Comparison of ENCODE assay signal across 1 cellular context in the genomic region with DNA sequence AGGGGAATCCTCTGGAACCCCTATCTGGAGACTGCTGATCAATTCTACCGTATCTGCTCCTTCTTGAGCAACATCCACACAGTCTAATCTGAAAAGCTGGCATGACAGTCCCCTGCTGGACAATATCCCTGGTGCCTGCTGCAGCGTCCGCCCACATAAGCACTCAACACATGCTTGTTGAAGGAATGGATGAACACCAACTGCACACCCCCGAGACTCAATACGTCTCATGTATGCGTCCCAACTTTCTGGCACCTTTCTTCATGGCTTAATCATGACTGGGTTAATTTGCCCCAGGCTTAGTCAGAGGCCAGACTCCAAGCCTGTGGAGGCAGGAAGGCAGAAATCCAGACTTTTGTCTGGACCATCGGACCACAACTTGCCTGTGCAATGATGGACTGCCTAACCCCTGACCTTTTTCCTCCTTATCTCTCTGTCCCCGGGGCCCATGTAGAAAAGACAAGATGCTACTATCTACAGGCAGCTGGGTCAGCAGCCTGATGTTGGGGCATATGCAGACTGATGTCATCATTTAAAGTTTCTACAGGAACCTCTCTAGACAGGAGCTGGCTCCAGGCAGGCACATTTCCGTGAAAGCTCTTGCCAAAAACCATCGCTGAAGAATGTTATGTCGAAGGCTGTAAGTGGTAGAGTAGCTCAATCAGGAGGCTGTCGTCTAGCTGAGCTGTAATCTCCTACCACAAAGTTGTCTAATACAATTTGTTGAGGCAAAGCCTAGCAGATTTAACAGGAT.
TF ChIP-seq lines count a peak whose summit lies in the region.

No MANE protein-coding gene starts in this region.

TF ChIP-seq in K562, 482 proteins besides CTCF, POLR2A, EP300 and RAD21 (continued from another document):
- TF ChIP-seq HLTF (IDR thresholded peaks at IDR 0.05) (no peak), ZNF444 (CRISPR knock-in tag; IDR thresholded peaks at IDR 0.05) (no peak), NR2C2 (CRISPR knock-in tag; IDR thresholded peaks at IDR 0.05) (no peak), NR2C2 (tag; IDR thresholded peaks at IDR 0.05) (peak; percentile 69), CC2D1A (IDR thresholded peaks at IDR 0.05) (no peak), ZBED1 (IDR thresholded peaks at IDR 0.05) (no peak), ETV1 (tag; conservative IDR thresholded peaks at IDR 0.05; ENCODE audit: low read depth) (no peak), RCOR1 (IDR thresholded peaks at IDR 0.05; ENCODE audit: borderline replicate concordance in 1 of 2, low read depth in 2 of 2, low read length in 2 of 2) (peak in 1 of 2 experiments; percentile 6; a peak in 1 of 4 replicates), MAX (CRISPR knock-in tag; IDR thresholded peaks at IDR 0.05) (no peak), ZNF175 (CRISPR knock-in tag; IDR thresholded peaks at IDR 0.05; ENCODE audit: low read depth) (peak; percentile 68; the same call in 1 of the 2 replicates), TEAD4 (IDR thresholded peaks at IDR 0.05; ENCODE audit: low read length) (peak; percentile 65), TEAD4 (CRISPR knock-in tag; IDR thresholded peaks at IDR 0.05; ENCODE audit: borderline replicate concordance) (no peak), TCFL5 (CRISPR knock-in tag; conservative IDR thresholded peaks at IDR 0.05) (no peak), ZFP36 (IDR thresholded peaks at IDR 0.05; ENCODE audit: low read depth, low read length, partially characterized antibody) (no peak), MXI1 (IDR thresholded peaks at IDR 0.05; ENCODE audit: low read depth, low read length) (no peak), BRD9 (IDR thresholded peaks at IDR 0.05; ENCODE audit: low read depth, partially characterized antibody) (no peak), SAFB (IDR thresholded peaks at IDR 0.05; ENCODE audit: borderline replicate concordance, low read depth, low read length) (no peak), NR2C1 (IDR thresholded peaks at IDR 0.05) (no peak), NR2C1 (tag; IDR thresholded peaks at IDR 0.05) (peak; percentile 65), ZNF347 (CRISPR knock-in tag; IDR thresholded peaks at IDR 0.05; ENCODE audit: low read depth) (no peak), U2AF2 (optimal IDR thresholded peaks at IDR 0.05; ENCODE audit: low read depth, low read length) (no peak), SIN3A (IDR thresholded peaks at IDR 0.05; ENCODE audit: borderline replicate concordance in 2 of 2, control insufficient read depth in 1 of 2, low read depth in 2 of 2, low read length in 2 of 2) (no peak), USF2 (CRISPR knock-in tag; IDR thresholded peaks at IDR 0.05) (no peak)
- TF ChIP-seq, protein P1, sequence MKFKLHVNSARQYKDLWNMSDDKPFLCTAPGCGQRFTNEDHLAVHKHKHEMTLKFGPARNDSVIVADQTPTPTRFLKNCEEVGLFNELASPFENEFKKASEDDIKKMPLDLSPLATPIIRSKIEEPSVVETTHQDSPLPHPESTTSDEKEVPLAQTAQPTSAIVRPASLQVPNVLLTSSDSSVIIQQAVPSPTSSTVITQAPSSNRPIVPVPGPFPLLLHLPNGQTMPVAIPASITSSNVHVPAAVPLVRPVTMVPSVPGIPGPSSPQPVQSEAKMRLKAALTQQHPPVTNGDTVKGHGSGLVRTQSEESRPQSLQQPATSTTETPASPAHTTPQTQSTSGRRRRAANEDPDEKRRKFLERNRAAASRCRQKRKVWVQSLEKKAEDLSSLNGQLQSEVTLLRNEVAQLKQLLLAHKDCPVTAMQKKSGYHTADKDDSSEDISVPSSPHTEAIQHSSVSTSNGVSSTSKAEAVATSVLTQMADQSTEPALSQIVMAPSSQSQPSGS (CRISPR knock-in tag; IDR thresholded peaks at IDR 0.05): no peak
